Comparison of ENCODE assay signal across 1 cellular context in the genomic region with DNA sequence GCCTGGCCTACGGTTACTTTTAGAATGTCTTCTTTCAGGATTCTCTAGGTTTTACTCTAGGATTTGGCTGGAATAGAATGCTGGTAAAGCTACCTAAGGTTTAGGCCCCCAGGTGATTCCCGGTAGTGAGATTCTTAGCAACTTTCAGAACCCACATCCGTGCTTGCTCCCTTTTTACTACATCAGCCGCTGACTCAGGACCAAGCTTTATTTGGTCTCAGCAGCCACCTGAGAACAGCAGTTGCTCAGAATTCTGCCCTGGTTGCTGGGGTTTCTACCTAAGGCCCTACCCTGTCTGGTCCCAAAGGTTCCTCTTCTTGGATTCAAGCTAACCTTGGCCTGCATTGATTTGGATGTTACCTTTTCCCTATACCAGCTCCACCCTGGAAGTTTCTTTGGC.
A peak's percentile ranks its signal among the peaks of the same experiment; 100 is the strongest.
TF ChIP-seq lines count a peak whose summit lies in the region.

No MANE protein-coding gene starts in this region.

TF ChIP-seq in GM12878, 131 proteins besides CTCF, POLR2A, EP300 and RAD21 (continued from another document):
- TF ChIP-seq, protein P1, sequence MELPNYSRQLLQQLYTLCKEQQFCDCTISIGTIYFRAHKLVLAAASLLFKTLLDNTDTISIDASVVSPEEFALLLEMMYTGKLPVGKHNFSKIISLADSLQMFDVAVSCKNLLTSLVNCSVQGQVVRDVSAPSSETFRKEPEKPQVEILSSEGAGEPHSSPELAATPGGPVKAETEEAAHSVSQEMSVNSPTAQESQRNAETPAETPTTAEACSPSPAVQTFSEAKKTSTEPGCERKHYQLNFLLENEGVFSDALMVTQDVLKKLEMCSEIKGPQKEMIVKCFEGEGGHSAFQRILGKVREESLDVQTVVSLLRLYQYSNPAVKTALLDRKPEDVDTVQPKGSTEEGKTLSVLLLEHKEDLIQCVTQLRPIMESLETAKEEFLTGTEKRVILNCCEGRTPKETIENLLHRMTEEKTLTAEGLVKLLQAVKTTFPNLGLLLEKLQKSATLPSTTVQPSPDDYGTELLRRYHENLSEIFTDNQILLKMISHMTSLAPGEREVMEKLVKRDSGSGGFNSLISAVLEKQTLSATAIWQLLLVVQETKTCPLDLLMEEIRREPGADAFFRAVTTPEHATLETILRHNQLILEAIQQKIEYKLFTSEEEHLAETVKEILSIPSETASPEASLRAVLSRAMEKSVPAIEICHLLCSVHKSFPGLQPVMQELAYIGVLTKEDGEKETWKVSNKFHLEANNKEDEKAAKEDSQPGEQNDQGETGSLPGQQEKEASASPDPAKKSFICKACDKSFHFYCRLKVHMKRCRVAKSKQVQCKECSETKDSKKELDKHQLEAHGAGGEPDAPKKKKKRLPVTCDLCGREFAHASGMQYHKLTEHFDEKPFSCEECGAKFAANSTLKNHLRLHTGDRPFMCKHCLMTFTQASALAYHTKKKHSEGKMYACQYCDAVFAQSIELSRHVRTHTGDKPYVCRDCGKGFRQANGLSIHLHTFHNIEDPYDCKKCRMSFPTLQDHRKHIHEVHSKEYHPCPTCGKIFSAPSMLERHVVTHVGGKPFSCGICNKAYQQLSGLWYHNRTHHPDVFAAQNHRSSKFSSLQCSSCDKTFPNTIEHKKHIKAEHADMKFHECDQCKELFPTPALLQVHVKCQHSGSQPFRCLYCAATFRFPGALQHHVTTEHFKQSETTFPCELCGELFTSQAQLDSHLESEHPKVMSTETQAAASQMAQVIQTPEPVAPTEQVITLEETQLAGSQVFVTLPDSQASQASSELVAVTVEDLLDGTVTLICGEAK (IDR thresholded peaks at IDR 0.05; ENCODE audit: borderline replicate concordance): 0 out of 2 replicates have a peak, but pooled peaks have one; percentile 37
- TF ChIP-seq, protein P2, sequence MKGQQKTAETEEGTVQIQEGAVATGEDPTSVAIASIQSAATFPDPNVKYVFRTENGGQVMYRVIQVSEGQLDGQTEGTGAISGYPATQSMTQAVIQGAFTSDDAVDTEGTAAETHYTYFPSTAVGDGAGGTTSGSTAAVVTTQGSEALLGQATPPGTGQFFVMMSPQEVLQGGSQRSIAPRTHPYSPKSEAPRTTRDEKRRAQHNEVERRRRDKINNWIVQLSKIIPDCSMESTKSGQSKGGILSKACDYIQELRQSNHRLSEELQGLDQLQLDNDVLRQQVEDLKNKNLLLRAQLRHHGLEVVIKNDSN (IDR thresholded peaks at IDR 0.05; ENCODE audit: borderline replicate concordance, extremely low read length, insufficient read depth, low read depth, low read length): no peak
